1 cellular context compared by ENCODE assay signal in the genomic region with DNA sequence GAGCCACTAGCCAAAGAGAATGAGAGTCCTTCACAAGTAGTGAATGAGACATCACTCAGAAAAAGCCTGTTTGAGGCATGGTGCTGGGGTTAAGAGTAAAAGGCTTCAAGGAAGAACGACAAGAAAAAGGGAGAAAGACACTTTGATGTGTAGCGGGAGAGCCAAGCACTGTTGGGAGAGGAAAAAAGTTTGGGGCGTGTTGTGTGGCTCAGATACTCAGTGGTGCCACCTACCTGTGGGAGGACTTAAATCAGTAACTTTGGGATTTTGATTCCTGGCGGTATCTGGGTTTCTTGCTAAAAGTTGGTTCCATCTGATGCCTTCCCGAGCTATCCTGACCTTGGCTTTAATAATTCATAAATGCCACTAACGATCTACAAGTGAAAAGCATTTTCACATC.
TF ChIP-seq lines count a peak whose summit lies in the region.

No MANE protein-coding gene starts in this region.

TF ChIP-seq in HCT116, 20 proteins besides CTCF, POLR2A, EP300 and RAD21:
- TF ChIP-seq EZH2phosphoT487 (IDR thresholded peaks at IDR 0.05; ENCODE audit: borderline replicate concordance) (no peak), ZNF274 (IDR thresholded peaks at IDR 0.05; ENCODE audit: low read depth, low read length) (no peak), EGR1 (IDR thresholded peaks at IDR 0.05; ENCODE audit: low read depth) (no peak), SP1 (IDR thresholded peaks at IDR 0.05; ENCODE audit: low read depth) (no peak), ZFX (IDR thresholded peaks at IDR 0.05) (no peak), YY1 (IDR thresholded peaks at IDR 0.05; ENCODE audit: extremely low read depth, insufficient replicate concordance, low read depth, low read length) (no peak), EZH2 (IDR thresholded peaks at IDR 0.05) (no peak), JUND (IDR thresholded peaks at IDR 0.05) (no peak), CEBPB (IDR thresholded peaks at IDR 0.05; ENCODE audit: low read depth) (no peak), ELF1 (IDR thresholded peaks at IDR 0.05; ENCODE audit: borderline replicate concordance, low read depth) (no peak)
- TF ChIP-seq, protein P1, sequence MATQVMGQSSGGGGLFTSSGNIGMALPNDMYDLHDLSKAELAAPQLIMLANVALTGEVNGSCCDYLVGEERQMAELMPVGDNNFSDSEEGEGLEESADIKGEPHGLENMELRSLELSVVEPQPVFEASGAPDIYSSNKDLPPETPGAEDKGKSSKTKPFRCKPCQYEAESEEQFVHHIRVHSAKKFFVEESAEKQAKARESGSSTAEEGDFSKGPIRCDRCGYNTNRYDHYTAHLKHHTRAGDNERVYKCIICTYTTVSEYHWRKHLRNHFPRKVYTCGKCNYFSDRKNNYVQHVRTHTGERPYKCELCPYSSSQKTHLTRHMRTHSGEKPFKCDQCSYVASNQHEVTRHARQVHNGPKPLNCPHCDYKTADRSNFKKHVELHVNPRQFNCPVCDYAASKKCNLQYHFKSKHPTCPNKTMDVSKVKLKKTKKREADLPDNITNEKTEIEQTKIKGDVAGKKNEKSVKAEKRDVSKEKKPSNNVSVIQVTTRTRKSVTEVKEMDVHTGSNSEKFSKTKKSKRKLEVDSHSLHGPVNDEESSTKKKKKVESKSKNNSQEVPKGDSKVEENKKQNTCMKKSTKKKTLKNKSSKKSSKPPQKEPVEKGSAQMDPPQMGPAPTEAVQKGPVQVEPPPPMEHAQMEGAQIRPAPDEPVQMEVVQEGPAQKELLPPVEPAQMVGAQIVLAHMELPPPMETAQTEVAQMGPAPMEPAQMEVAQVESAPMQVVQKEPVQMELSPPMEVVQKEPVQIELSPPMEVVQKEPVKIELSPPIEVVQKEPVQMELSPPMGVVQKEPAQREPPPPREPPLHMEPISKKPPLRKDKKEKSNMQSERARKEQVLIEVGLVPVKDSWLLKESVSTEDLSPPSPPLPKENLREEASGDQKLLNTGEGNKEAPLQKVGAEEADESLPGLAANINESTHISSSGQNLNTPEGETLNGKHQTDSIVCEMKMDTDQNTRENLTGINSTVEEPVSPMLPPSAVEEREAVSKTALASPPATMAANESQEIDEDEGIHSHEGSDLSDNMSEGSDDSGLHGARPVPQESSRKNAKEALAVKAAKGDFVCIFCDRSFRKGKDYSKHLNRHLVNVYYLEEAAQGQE (IDR thresholded peaks at IDR 0.05; ENCODE audit: low read depth) = no peak
- TF ChIP-seq, protein P2, sequence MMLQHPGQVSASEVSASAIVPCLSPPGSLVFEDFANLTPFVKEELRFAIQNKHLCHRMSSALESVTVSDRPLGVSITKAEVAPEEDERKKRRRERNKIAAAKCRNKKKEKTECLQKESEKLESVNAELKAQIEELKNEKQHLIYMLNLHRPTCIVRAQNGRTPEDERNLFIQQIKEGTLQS (IDR thresholded peaks at IDR 0.05) = no peak
- TF ChIP-seq, protein P3, sequence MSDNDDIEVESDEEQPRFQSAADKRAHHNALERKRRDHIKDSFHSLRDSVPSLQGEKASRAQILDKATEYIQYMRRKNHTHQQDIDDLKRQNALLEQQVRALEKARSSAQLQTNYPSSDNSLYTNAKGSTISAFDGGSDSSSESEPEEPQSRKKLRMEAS (IDR thresholded peaks at IDR 0.05) = no peak
TF ChIP-seq in HCT116: peak in this region for 0.
